In the genomic region with DNA sequence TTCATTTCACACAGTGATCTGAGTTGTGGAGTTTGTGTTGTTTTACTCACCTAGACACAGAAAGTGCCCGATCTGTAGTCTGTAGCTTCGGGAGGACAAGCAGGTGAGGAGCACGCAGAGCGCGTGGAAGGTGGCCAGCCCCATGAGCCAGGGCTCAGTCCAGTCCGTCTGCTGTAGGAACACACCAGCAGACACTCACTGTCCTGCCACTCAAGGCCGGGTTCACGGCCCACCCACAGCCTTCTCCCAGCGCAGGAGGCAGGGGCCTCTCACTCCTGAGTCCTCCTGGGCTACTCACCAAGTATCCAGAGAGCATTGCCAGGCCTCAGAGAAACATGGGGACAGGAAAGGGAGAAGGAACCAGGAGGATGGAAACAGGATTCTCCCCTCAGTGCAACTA, we compare ENCODE assay signal across 9 cellular contexts. TPM values are rescaled to one million over a fixed set of nuclear protein-coding genes. Genes with fewer than 3 reads are reported as not detected.
DNase-seq lines count a peak whose midpoint lies in the region; ATAC-seq and TF ChIP-seq lines count a peak whose summit lies in the region.
"Had no signal": no experiment of that assay in that cellular context is flagged by ENCODE, and none has a peak within 500 bp of the region (broad histone marks: within the 10 kb centered on the region; RNA-seq: fewer than 3 reads in every experiment).

No MANE protein-coding gene starts in this region.

- TF ChIP-seq CTCF in DOHH2 (IDR thresholded peaks at IDR 0.05; ENCODE audit: low read depth, low read length, poor library complexity, severe bottlenecking) (no peak), NB4 (IDR thresholded peaks at IDR 0.05; ENCODE audit: low read depth, low read length) (no peak), chondrocyte (IDR thresholded peaks at IDR 0.05) (no peak), osteoblast (IDR thresholded peaks at IDR 0.05; ENCODE audit: extremely low read depth, low read depth, low read length) (no peak), GM13976 (IDR thresholded peaks at IDR 0.05; ENCODE audit: borderline replicate concordance, control extremely low read depth, extremely low read depth, insufficient read depth, missing control alignments) (no peak)

- peak overlapping the region; percentile 91 for H3K4me3 Mint-ChIP-seq in chondrocyte (ENCODE audit: unreplicated experiment)

- H3F3A ChIP-seq in DOHH2 (ENCODE audit: control insufficient read depth, insufficient read depth): no peaks in the 10 kb centered on the region

- H3K4me1 ChIP-seq in DOHH2 (ENCODE audit: control insufficient read depth, low read length) (peaks cover 29% of the 10 kb centered on the region), osteoblast (ENCODE audit: insufficient read depth, low read length) (peaks cover 33% of the 10 kb centered on the region)

- H3K36me3 ChIP-seq in DOHH2 (ENCODE audit: control insufficient read depth, low read length) (peaks cover 49% of the 10 kb centered on the region), osteoblast (ENCODE audit: insufficient read depth, low read length) (no peaks in the 10 kb centered on the region)

- no peaks in the 10 kb centered on the region for H3K27me3 Mint-ChIP-seq in chondrocyte (ENCODE audit: low read depth)

- H3K4me3 ChIP-seq in DOHH2 (ENCODE audit: low read length) (peak overlapping the region; percentile 91), NB4 (ENCODE audit: low read depth, low read length) (peak overlapping the region; percentile 82), osteoblast (ENCODE audit: insufficient read depth, low read length) (peak overlapping the region; percentile 76)

- H2AFZ ChIP-seq in osteoblast (ENCODE audit: low read length): no peak overlapping the region

- H3K9me3 ChIP-seq in DOHH2 (ENCODE audit: control insufficient read depth, insufficient read depth, low read length) (no peaks in the 10 kb centered on the region), osteoblast (ENCODE audit: low read depth, low read length) (no peaks in the 10 kb centered on the region)

- no peaks in the 10 kb centered on the region for H3K9me3 Mint-ChIP-seq in chondrocyte (ENCODE audit: low read depth)

- H3K27ac ChIP-seq in DOHH2 (ENCODE audit: low read depth, low read length): no peak overlapping the region
- H3K27ac ChIP-seq in osteoblast (ENCODE audit: low read depth, low read length): peak overlapping the region; percentile 71

- H3K79me2 ChIP-seq in DOHH2 (ENCODE audit: control insufficient read depth, low read length) (peaks cover 64% of the 10 kb centered on the region), osteoblast (ENCODE audit: insufficient read depth, low read length) (peaks cover 23% of the 10 kb centered on the region)

- in situ Hi-C loops in GM13976 (cut with MboI; ENCODE audit: low sequenced_read_pairs, unreplicated experiment): no loop called here

- H3K27me3 ChIP-seq in DOHH2 (ENCODE audit: control insufficient read depth, low read length) (no peaks in the 10 kb centered on the region), osteoblast (ENCODE audit: insufficient read depth, low read length) (no peaks in the 10 kb centered on the region)

- TF ChIP-seq POLR2A in NB4 (IDR thresholded peaks at IDR 0.05; ENCODE audit: extremely low read depth, insufficient read length): no peak

- H4K20me1 ChIP-seq in DOHH2 (ENCODE audit: control insufficient read depth, insufficient read depth, low read depth, low read length) (peaks cover 23% of the 10 kb centered on the region), osteoblast (ENCODE audit: insufficient read depth, low read length) (peaks cover 20% of the 10 kb centered on the region)

- H3K9me2 ChIP-seq in DOHH2 (replicated peaks; ENCODE audit: control insufficient read depth, low read length): no peaks in the 10 kb centered on the region

- H3K4me1 Mint-ChIP-seq in chondrocyte (ENCODE audit: low read depth): peaks cover 56% of the 10 kb centered on the region

- peaks cover 5% of the 10 kb centered on the region for H3K36me3 Mint-ChIP-seq in chondrocyte (ENCODE audit: low read depth)

- ATAC-seq in HG03460 (IDR thresholded peaks at IDR 0.05; ENCODE audit: unreplicated experiment): no peak
- ATAC-seq in GM18870 (IDR thresholded peaks at IDR 0.05; ENCODE audit: unreplicated experiment): no peak
- no peak for ATAC-seq in GM18520 (IDR thresholded peaks at IDR 0.05; ENCODE audit: unreplicated experiment)

- no peak for DNase-seq in NB4 (ENCODE audit: low read depth)
- no peak for DNase-seq in chondrocyte (ENCODE audit: low spot score)
- peak; percentile 70 for DNase-seq in osteoblast (ENCODE audit: insufficient read length, low spot score, missing footprints)
- no peak for DNase-seq in GM13976 (ENCODE audit: low spot score)
- DNase-seq: midbrain had no signal

- H3K27ac Mint-ChIP-seq in chondrocyte (ENCODE audit: unreplicated experiment): peak overlapping the region; percentile 99

- H3K4me2 ChIP-seq in DOHH2 (ENCODE audit: low read length) (peak overlapping the region; percentile 89), osteoblast (ENCODE audit: insufficient read depth, low read length) (peak overlapping the region; percentile 96)

RNA-seq across cellular contexts. Expression of a gene that starts 1.7 kb away (rescaled TPM):
- total RNA-seq in chondrocyte (25.5 to 33.9 TPM (median 28.8 TPM) in 3 replicates), osteoblast (15.0 and 15.9 TPM in 2 replicates)
